ENCODE assay signal across 8 cellular contexts in the genomic region with DNA sequence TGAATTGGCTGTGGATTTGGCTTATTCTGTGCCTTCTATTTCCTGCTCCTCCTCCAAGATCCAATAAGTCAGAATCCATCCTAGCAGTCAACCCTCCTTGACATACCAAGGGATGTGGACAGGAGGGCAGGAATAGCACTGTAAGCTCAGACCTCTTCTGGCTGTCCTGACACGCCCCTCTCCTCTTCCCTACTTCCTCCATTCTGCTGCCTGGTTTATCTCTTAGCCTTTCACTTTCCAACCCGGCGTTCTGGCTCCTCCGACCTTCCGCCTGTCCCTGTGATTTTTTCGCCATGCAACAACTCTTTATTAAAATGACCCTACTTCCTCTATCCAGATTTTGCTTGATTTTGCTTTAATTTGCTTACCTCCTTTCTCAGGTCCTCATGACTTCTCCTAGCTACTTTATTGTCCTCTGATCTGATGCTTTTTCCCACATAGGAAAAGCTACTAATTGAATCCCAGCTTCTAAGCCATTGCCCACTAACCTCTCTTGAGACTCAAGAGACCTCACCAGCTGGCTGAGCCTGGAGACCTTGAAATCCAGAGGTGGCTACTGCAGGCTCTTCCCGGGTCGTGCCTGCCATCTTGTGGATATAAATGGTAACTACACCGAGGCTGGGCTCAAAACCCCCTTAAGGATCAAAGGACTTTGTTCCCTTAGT.
DNase-seq lines count a peak whose midpoint lies in the region; ATAC-seq and FAIRE-seq lines count a peak whose summit lies in the region.

No MANE protein-coding gene starts in this region.

- ATAC-seq in GM21381 (IDR thresholded peaks at IDR 0.05; ENCODE audit: unreplicated experiment) = peak; percentile 63
- peak; percentile 78 for ATAC-seq in Right ventricle myocardium superior (ENCODE audit: poor library complexity)
- no peak for ATAC-seq in GM18873 (IDR thresholded peaks at IDR 0.05; ENCODE audit: low FRiP score, unreplicated experiment)

- DNase-seq in DMS53 treated with DMSO at 0.1 percent for 48 hours (lab: John Stamatoyannopoulos, UW; ENCODE audit: unreplicated experiment) = peak; percentile 80
- DNase-seq in HTR-8/SVneo (ENCODE audit: insufficient read length, low spot score) = peak; percentile 21
- peak; percentile 82 for DNase-seq in OCI-M1 (lab: John Stamatoyannopoulos, UW)
- DNase-seq in activated naive CD4-positive, alpha-beta T cell treated with Interleukin-2 at 50 U/mL for 16 hours = peak; percentile 37
- peak; percentile 59 for DNase-seq in Right ventricle myocardium superior
- DNase-seq in putamen (ENCODE audit: low spot score) = peak; percentile 42

- intact Hi-C loops in Right ventricle myocardium superior (cut with DNase I) = no loop called here

- FAIRE-seq in HTR-8/SVneo (lab: Jason Lieb, UNC) = no peak

Comparison
In these comparisons a context has a peak if more than half of its experiments do, and no peak if none do; other contexts are left out.
1. DNase-seq: peak in every context shown above with its lines; median percentile 82 in OCI-M1; 80 in DMS53 treated with DMSO at 0.1 percent for 48 hours; 59 in Right ventricle myocardium superior; 42 in putamen; 37 in activated naive CD4-positive, alpha-beta T cell treated with Interleukin-2 at 50 U/mL for 16 hours; 21 in HTR-8/SVneo.